ENCODE assay signal across 1 cellular context in genomic region chr17:39276113-39276512, GRCh38.
TF ChIP-seq lines count a peak whose summit lies in the region.

No MANE protein-coding gene starts in this region.

TF ChIP-seq in HepG2, 621 proteins besides CTCF, POLR2A, EP300 and RAD21:
- TF ChIP-seq ZNF678 (CRISPR knock-in tag; IDR thresholded peaks at IDR 0.05) (no peak), ZNF775 (CRISPR knock-in tag; IDR thresholded peaks at IDR 0.05; ENCODE audit: borderline replicate concordance) (no peak), FOXK2 (IDR thresholded peaks at IDR 0.05) (0 out of 2 replicates have a peak, but pooled peaks have one; percentile 14)
